In the genomic region with DNA sequence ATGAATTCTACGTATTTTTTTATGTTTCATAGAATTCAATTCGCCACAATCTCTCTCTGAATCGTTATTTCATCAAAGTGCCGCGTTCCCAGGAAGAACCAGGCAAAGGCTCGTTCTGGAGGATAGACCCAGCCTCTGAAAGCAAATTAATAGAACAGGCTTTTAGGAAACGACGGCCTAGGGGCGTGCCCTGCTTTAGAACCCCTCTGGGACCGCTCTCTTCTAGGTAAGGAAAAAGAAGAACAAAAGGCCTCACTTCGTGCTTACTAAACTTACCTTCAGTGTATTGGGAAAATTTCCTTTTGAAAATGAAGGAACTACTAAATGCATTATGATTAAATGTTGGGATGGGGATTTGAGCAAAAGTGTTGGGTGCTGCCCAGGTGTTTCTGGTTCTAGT, we compare ENCODE assay signal across 21 cellular contexts.
"Had no signal": no experiment of that assay in that cellular context is flagged by ENCODE, and none has a peak within 500 bp of the region (broad histone marks: within the 10 kb centered on the region; RNA-seq: fewer than 3 reads in every experiment).

No MANE protein-coding gene starts in this region.

- H3K27ac ChIP-seq: ascending aorta, coronary artery, pancreas, transverse colon had no signal

- H3K4me1 ChIP-seq: ascending aorta, breast epithelium, pancreas had no signal

- H3K4me2 ChIP-seq: smooth muscle cell had no signal

- H3K27me3 ChIP-seq: ascending aorta, breast epithelium, heart left ventricle, left lung, pancreas, transverse colon had no signal

- DNase-seq: activated CD4-positive, alpha-beta T cell treated with anti-CD3 and anti-CD28 coated beads, Interleukin-2, amount 10 ng/mL, durations not matched to agents 7 days and 5 days; activated CD8-positive, alpha-beta memory T cell treated with anti-CD3 and anti-CD28 coated beads, Interleukin-2, amount 50 U/mL, for 4 hours; activated CD8-positive, alpha-beta T cell treated with anti-CD3 and anti-CD28 coated beads, Interleukin-2, amount 10 ng/mL, durations not matched to agents 7 days and 5 days; activated effector memory CD4-positive, alpha-beta T cell treated with anti-CD3 and anti-CD28 coated beads, Interleukin-2, amount 50 U/mL, for 16 hours; activated T-cell treated with anti-CD3 and anti-CD28 coated beads, Interleukin-2, amount 50 U/mL, for 72 hours; erythroblast; heart left ventricle; left lung; mammary epithelial cell; mucosa of descending colon; naive B cell; pancreas; stimulated activated CD4-positive, alpha-beta T cell treated with anti-CD3 and anti-CD28 coated beads, Interleukin-4, amount 100 ng/mL, for 4 hours; stimulated activated naive CD4-positive, alpha-beta T cell; substantia nigra; T-helper 1 cell; transverse colon had no signal

- H3K4me3 ChIP-seq: ascending aorta, breast epithelium, coronary artery, heart left ventricle, left lung, mucosa of descending colon, pancreas, smooth muscle cell, transverse colon had no signal

- H3K9me3 ChIP-seq: ascending aorta, breast epithelium, heart left ventricle, left lung, mucosa of descending colon, pancreas, transverse colon had no signal
